Comparison of ENCODE assay signal across 8 cellular contexts in genomic region chr4:26321326-26322276, GRCh38. TPM values are rescaled to one million over a fixed set of nuclear protein-coding genes. Genes with fewer than 3 reads are reported as not detected.
DNase-seq lines count a peak whose midpoint lies in the region; ATAC-seq, FAIRE-seq and TF ChIP-seq lines count a peak whose summit lies in the region.

No MANE protein-coding gene starts in this region.

- in situ Hi-C loops in SK-MEL-5 (cut with HindIII; ENCODE audit: low pct_unique_long_range_greater_than_20kb, low sequenced_read_pairs) = no loop called here

- peak overlapping the region; percentile 73 to 88 for H3K9ac ChIP-seq in kidney (ENCODE audit: low read length in 2 of 2)

- H3K27ac ChIP-seq in kidney (ENCODE audit: low read depth in 2 of 2, low read length in 2 of 2) = peak overlapping the region in 1 of 2 donors; percentile 49

- DNase-seq in activated CD4-positive, CD25-positive, alpha-beta regulatory T cell treated with anti-CD3 and anti-CD28 coated beads, Interleukin-2, amount 50 U/mL, for 72 hours = peak; percentile 41
- DNase-seq in SK-MEL-5 (ENCODE audit: low read depth, low spot score) (peak; percentile 26), astrocyte of the hippocampus (ENCODE audit: low read depth, low spot score) (peak; percentile 63), kidney (peak; percentile 83), foreskin melanocyte (no peak)
- DNase-seq in stimulated activated CD4-positive, alpha-beta T cell treated with anti-CD3 and anti-CD28 coated beads, Interleukin-2, amount 100 ng/mL, for 24 hours = peak; percentile 40 to 55

- peaks cover 5% of the 10 kb centered on the region in 2 donors for H3K4me1 ChIP-seq in kidney (ENCODE audit: control insufficient read depth in 1 of 2, insufficient read depth in 1 of 2, low read depth in 1 of 2, low read length in 2 of 2)

- no peaks in the 10 kb centered on the region for H3K36me3 ChIP-seq in kidney (ENCODE audit: control insufficient read depth in 1 of 2, insufficient read depth in 2 of 2, low read length in 2 of 2)

- H3K4me3 ChIP-seq in kidney (ENCODE audit: low read length in 2 of 2) = peak overlapping the region; percentile 84 to 91

- no peak for ATAC-seq in activated CD4-positive, CD25-positive, alpha-beta regulatory T cell treated with anti-CD3 and anti-CD28 coated beads, Interleukin-2, amount 50 U/mL, for 24 hours
- no peak for ATAC-seq in HG03135 (IDR thresholded peaks at IDR 0.05; ENCODE audit: unreplicated experiment)

- intact Hi-C loops in kidney (cut with DNase I) = no loop called here

- FAIRE-seq in kidney (lab: Jason Lieb, UNC) = no peak

- no peak for TF ChIP-seq CTCF in kidney (IDR thresholded peaks at IDR 0.05; ENCODE audit: borderline replicate concordance, extremely low read depth, insufficient read depth)

- no peaks in the 10 kb centered on the region for H3K9me3 ChIP-seq in kidney (ENCODE audit: control insufficient read depth in 1 of 2, low read length in 2 of 2)

RNA-seq across cellular contexts. Expression of gene RBPJ, which starts 0.8 kb away (rescaled TPM):
- total RNA-seq in SK-MEL-5 (2014; rRNA removed; shearing (Covaris generic)) = 45.0 and 46.2 TPM in 2 replicates
- polyA plus RNA-seq in SK-MEL-5 (2015; cell fraction: cytosol; rRNA removed) = 22.9 and 33.8 TPM in 2 replicates
- polyA plus RNA-seq in SK-MEL-5 (2015; cell fraction: nucleus; rRNA removed) = 80.7 and 118 TPM in 2 replicates
- 77.6 TPM for total RNA-seq in kidney
- polyA plus RNA-seq in kidney (ENCODE audit: insufficient read depth, low read depth, low replicate concordance) = 28.5 TPM
